1 cellular context compared by ENCODE assay signal in the genomic region with DNA sequence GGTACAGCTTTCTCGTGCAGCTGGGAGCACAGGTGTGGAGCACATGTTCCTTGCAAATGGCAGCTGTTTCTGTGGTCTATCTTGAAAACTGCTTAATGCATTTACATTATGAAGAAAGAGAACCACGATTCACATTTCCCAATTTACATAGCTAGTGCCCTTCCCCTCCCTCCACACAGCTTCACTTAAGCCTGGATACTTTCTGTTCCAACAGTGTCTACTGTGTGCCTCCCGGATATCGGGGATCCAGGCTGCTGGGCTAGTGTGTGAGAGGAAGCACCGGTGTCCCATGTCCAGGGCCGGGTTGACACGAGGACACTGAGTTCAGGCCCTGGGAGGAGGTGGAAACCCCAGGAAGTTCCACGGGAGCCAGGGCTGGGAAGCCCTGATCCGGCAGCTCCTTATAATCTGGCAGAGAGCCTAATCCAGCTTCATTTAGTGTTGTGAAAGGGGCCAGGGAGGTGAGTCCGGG.
A peak's percentile ranks its signal among the peaks of the same experiment; 100 is the strongest.
TF ChIP-seq lines count a peak whose summit lies in the region.

No MANE protein-coding gene starts in this region.

TF ChIP-seq in GM12878, 131 proteins besides CTCF, POLR2A, EP300 and RAD21:
- TF ChIP-seq TCF12 (IDR thresholded peaks at IDR 0.05; ENCODE audit: low read depth, low read length) (peak; percentile 40; the same call in 1 of the 2 replicates), SREBF2 (IDR thresholded peaks at IDR 0.05; ENCODE audit: low read length) (no peak), CBX5 (IDR thresholded peaks at IDR 0.05; ENCODE audit: low read depth) (no peak), TCF3 (IDR thresholded peaks at IDR 0.05; ENCODE audit: borderline replicate concordance, insufficient read depth, low read depth, low read length) (0 out of 2 replicates have a peak, but pooled peaks have one; percentile 21), BACH1 (IDR thresholded peaks at IDR 0.05; ENCODE audit: borderline replicate concordance) (no peak)
TF ChIP-seq in GM12878: peak in this region for 2.
